Comparison of ENCODE assay signal across 25 cellular contexts in the genomic region with DNA sequence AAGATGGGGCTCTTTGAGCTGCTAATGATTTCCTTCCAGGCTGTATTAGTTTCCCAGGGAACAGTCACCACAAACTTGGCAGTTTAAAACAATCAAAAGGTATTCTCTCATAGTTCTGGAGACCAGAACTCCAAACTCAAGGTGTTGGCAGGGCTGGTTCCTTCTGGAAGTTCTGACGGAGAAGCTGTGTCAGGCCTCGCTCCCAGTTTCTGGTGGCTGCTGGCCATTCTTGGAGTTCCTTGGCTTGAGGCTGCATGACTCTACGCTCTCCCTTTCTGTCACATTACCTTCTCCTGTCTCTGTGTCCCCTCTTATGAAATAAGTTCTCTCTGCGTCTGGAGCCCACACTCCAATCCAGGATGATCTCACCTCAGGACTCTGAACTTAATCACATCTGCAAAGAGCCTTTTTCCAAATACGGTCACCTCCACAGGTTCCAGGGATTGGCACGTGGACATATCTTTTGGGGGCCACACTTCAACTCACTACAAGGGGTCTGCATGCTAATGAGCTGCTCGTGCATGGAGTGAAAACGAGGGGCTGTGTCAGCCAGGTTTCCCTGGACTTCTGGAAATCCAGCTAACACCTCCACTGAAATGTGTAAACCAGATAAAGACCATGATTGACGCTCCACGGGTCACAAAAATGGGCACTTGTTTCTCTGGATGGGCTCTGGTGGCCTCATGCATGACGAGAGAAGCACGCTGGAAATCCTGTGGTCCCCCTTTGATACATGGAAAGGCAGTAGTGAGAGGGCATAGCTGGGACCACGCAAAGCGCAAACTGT.
"Had no signal": no experiment of that assay in that cellular context is flagged by ENCODE, and none has a peak within 500 bp of the region (broad histone marks: within the 10 kb centered on the region; RNA-seq: fewer than 3 reads in every experiment).

No MANE protein-coding gene starts in this region.

- H3K27ac Mint-ChIP-seq: dendritic cell treated with granulocyte-macrophage colony-stimulating factor and Interleukin-4, amounts not matched to agents 40 ng/mL and 50 ng/mL, for 4 days; memory B cell; mesothelial cell of epicardium; naive B cell; natural killer cell treated with Interleukin-12 subunit alpha and Interleukin-12 subunit beta and Interleukin-15 and Interleukin-18, amount 100 ng/mL, for 72 hours; neural progenitor cell; stimulated activated effector memory CD8-positive, alpha-beta T cell treated with anti-CD3 and anti-CD28 coated beads, Interleukin-12 subunit alpha, Interleukin-12 subunit beta, amount 100 ng/mL, for 72 hours; type B pancreatic cell had no signal

- H3K27me3 ChIP-seq: colonic mucosa, neural progenitor cell, right atrium auricular region, stomach, thyroid gland had no signal

- H3K27ac ChIP-seq: colonic mucosa, neural progenitor cell, prostate gland, right atrium auricular region, stomach, thyroid gland had no signal

- H3K4me3 ChIP-seq: colonic mucosa, lung, mucosa of descending colon, neural progenitor cell, prostate gland, right atrium auricular region, stomach, thyroid gland had no signal

- H3K9me3 ChIP-seq: colonic mucosa, mucosa of descending colon, prostate gland, thyroid gland had no signal

- H3K36me3 Mint-ChIP-seq: mesothelial cell of epicardium; naive B cell; natural killer cell treated with Interleukin-12 subunit alpha and Interleukin-12 subunit beta and Interleukin-15 and Interleukin-18, amount 100 ng/mL, for 72 hours; stimulated activated effector memory CD8-positive, alpha-beta T cell treated with anti-CD3 and anti-CD28 coated beads, Interleukin-12 subunit alpha, Interleukin-12 subunit beta, amount 100 ng/mL, for 72 hours; type B pancreatic cell had no signal

- H3K4me2 ChIP-seq: neural progenitor cell had no signal

- H3K36me3 ChIP-seq: colonic mucosa, neural progenitor cell, prostate gland, right atrium auricular region, thyroid gland had no signal

- DNase-seq: colonic mucosa; effector CD8-positive, alpha-beta T cell; erythroblast; kidney glomerular epithelial cell; left colon; mucosa of descending colon; naive B cell; stimulated activated CD4-positive, alpha-beta T cell treated with anti-CD3 and anti-CD28 coated beads, Interleukin-2, amount 100 ng/mL, for 24 hours; stimulated activated CD4-positive, alpha-beta T cell treated with anti-CD3 and anti-CD28 coated beads, Interleukin-4, amount 100 ng/mL, for 24 hours; stimulated activated naive CD4-positive, alpha-beta T cell treated with Interleukin-2 at 50 U/mL for 16 hours; stomach; thyroid gland had no signal

- H3K4me1 ChIP-seq: colonic mucosa, neural progenitor cell, right atrium auricular region, thyroid gland had no signal

- H3K9ac ChIP-seq: neural progenitor cell had no signal

- H2AFZ ChIP-seq: neural progenitor cell had no signal

- FAIRE-seq: endothelial cell of umbilical vein, frontal cortex had no signal

- H3K9me3 Mint-ChIP-seq: central memory CD8-positive, alpha-beta T cell; memory B cell; natural killer cell treated with Interleukin-12 subunit alpha and Interleukin-12 subunit beta and Interleukin-15 and Interleukin-18, amount 100 ng/mL, for 72 hours; stimulated activated effector memory CD8-positive, alpha-beta T cell treated with anti-CD3 and anti-CD28 coated beads, Interleukin-12 subunit alpha, Interleukin-12 subunit beta, amount 100 ng/mL, for 72 hours had no signal

- H3K27me3 Mint-ChIP-seq: central memory CD8-positive, alpha-beta T cell; dendritic cell treated with granulocyte-macrophage colony-stimulating factor and Interleukin-4, amounts not matched to agents 40 ng/mL and 50 ng/mL, for 4 days; memory B cell; natural killer cell treated with Interleukin-12 subunit alpha and Interleukin-12 subunit beta and Interleukin-15 and Interleukin-18, amount 100 ng/mL, for 72 hours; type B pancreatic cell had no signal

- H3K4me3 Mint-ChIP-seq: central memory CD8-positive, alpha-beta T cell; dendritic cell treated with granulocyte-macrophage colony-stimulating factor and Interleukin-4, amounts not matched to agents 40 ng/mL and 50 ng/mL, for 4 days; memory B cell; mesothelial cell of epicardium; naive B cell; natural killer cell treated with Interleukin-12 subunit alpha and Interleukin-12 subunit beta and Interleukin-15 and Interleukin-18, amount 100 ng/mL, for 72 hours; neural progenitor cell; stimulated activated effector memory CD8-positive, alpha-beta T cell treated with anti-CD3 and anti-CD28 coated beads, Interleukin-12 subunit alpha, Interleukin-12 subunit beta, amount 100 ng/mL, for 72 hours; type B pancreatic cell had no signal

- H3K4me1 Mint-ChIP-seq: central memory CD8-positive, alpha-beta T cell; memory B cell; mesothelial cell of epicardium; naive B cell; stimulated activated effector memory CD8-positive, alpha-beta T cell treated with anti-CD3 and anti-CD28 coated beads, Interleukin-12 subunit alpha, Interleukin-12 subunit beta, amount 100 ng/mL, for 72 hours had no signal
